8 cellular contexts compared by ENCODE assay signal in the genomic region with DNA sequence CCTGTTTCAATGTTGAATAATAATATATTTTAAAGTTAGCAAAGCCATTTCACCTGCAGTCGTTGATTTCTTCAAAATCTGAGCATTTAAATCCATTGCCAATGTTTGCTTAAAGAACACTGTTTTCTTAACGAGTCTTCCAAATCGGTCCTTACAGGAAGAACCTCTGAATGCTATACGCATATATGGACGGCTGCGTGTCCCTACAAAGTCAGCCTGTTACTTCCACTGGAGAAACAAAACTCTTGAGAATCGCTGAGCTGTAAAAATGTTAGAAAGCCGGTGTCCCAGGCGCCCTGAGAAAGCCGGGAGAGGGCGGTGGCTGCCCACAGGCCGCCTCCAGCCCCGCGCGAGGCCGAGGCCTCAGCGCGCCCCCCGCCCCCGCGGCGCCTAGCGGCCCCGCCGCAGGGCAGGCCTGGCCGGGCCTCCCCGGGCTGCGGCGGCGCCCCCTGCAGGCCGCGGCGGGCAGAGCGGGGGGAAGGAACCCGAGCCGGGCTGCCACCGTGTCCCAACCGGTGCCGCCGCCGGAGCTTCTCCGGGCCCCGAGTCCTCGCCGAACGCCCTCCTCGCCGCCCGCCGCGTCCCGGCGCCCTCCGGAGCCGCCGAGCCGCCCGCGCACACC. TPM values are rescaled to one million over a fixed set of nuclear protein-coding genes. Genes with fewer than 3 reads are reported as not detected.
DNase-seq lines count a peak whose midpoint lies in the region; ATAC-seq and TF ChIP-seq lines count a peak whose summit lies in the region.

A gene with protein sequence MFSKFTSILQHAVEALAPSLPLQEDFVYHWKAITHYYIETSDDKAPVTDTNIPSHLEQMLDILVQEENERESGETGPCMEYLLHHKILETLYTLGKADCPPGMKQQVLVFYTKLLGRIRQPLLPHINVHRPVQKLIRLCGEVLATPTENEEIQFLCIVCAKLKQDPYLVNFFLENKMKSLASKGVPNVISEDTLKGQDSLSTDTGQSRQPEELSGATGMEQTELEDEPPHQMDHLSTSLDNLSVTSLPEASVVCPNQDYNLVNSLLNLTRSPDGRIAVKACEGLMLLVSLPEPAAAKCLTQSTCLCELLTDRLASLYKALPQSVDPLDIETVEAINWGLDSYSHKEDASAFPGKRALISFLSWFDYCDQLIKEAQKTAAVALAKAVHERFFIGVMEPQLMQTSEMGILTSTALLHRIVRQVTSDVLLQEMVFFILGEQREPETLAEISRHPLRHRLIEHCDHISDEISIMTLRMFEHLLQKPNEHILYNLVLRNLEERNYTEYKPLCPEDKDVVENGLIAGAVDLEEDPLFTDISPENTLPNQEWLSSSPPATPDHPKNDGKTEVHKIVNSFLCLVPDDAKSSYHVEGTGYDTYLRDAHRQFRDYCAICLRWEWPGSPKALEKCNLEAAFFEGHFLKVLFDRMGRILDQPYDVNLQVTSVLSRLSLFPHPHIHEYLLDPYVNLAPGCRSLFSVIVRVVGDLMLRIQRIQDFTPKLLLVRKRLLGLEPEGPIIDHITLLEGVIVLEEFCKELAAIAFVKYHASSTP (plus strand): TSS at position 488 of the 622 bp plus-strand sequence. CDS start 299 bp downstream, outside the sequence.

- no peaks in the 10 kb centered on the region for H3K9me3 ChIP-seq in WERI-Rb-1 (ENCODE audit: severe bottlenecking)
- H3K9me3 ChIP-seq in breast epithelium: no peaks in the 10 kb centered on the region

- peak within 1 kb of the TSS; percentile 90 to 97 (median 95) for H3K27ac Mint-ChIP-seq in immature natural killer cell

- H3K9me3 Mint-ChIP-seq in immature natural killer cell: no peaks in the 10 kb centered on the region

- no peaks in the 10 kb centered on the region for H3K27me3 ChIP-seq in WERI-Rb-1 (ENCODE audit: insufficient read depth, low read depth, severe bottlenecking)
- no peaks in the 10 kb centered on the region for H3K27me3 ChIP-seq in breast epithelium

- peak within 1 kb of the TSS; percentile 79 for H3K27ac ChIP-seq in WERI-Rb-1
- peak within 1 kb of the TSS; percentile 97 to 98 for H3K27ac ChIP-seq in breast epithelium

- peaks cover 33 to 46% of the 10 kb centered on the region in 2 donors for H3K4me1 Mint-ChIP-seq in immature natural killer cell

- TF ChIP-seq CTCF in WERI-Rb-1 (IDR thresholded peaks at IDR 0.05; ENCODE audit: low read depth, low read length): peak; percentile 65
- peak in 1 of 3 donors; percentile 94 for TF ChIP-seq CTCF in breast epithelium (IDR thresholded peaks at IDR 0.05)

- intact Hi-C loops in breast epithelium (cut with DNase I; ENCODE audit: low total_unique reads): no loop called here

- ATAC-seq in HG02759 (IDR thresholded peaks at IDR 0.05; ENCODE audit: unreplicated experiment): peak; percentile 87

- peak within 1 kb of the TSS; percentile 92 to 95 (median 93) for H3K4me3 Mint-ChIP-seq in immature natural killer cell

- TF ChIP-seq POLR2A in breast epithelium (IDR thresholded peaks at IDR 0.05): no peak

- peaks cover 3% of the 10 kb centered on the region for H3K36me3 ChIP-seq in WERI-Rb-1
- no peaks in the 10 kb centered on the region for H3K36me3 ChIP-seq in breast epithelium

- peaks cover 0 to 9% (median 0%) of the 10 kb centered on the region in 3 donors for H3K27me3 Mint-ChIP-seq in immature natural killer cell (ENCODE audit: low read depth in 3 of 3)

- peaks cover 0 to 19% of the 10 kb centered on the region in 2 donors for H3K4me1 ChIP-seq in breast epithelium

- no peaks in the 10 kb centered on the region for H3K36me3 Mint-ChIP-seq in immature natural killer cell

- H3K4me3 ChIP-seq in WERI-Rb-1 (ENCODE audit: low read depth, low read length): peak within 1 kb of the TSS; percentile 83
- peak within 1 kb of the TSS; percentile 88 to 91 (median 91) for H3K4me3 ChIP-seq in breast epithelium

- peak; percentile 2 to 32 for DNase-seq in NCI-H524 (lab: John Stamatoyannopoulos, UW)
- DNase-seq in NCI-H524 treated with DMSO at 0.1 percent for 48 hours (lab: John Stamatoyannopoulos, UW): no peak
- peak; percentile 10 for DNase-seq in NCI-H128 (lab: John Stamatoyannopoulos, UW; ENCODE audit: unreplicated experiment)
- DNase-seq in WERI-Rb-1: peak; percentile 73
- DNase-seq in breast epithelium (ENCODE audit: low spot score in 2 of 2): peak; percentile 46 to 65
- DNase-seq in immature natural killer cell: peak; percentile 83 to 86 (median 86)
- peak; percentile 68 to 74 for DNase-seq in stimulated activated CD4-positive, alpha-beta T cell treated with anti-CD3 and anti-CD28 coated beads, Interleukin-12 subunit alpha, Interleukin-12 subunit beta, amount 100 ng/mL, for 24 hours (ENCODE audit: low read depth in 2 of 2)

RNA-seq across cellular contexts. Expression of the gene that starts here (rescaled TPM):
- total RNA-seq in breast epithelium: 10 to 100 TPM; 28.2 to 32.3 (median 31.0) TPM
- polyA plus RNA-seq in immature natural killer cell: 10 to 100 TPM; 10.4 to 18.4 (median 10.5) TPM
